11 cellular contexts compared by ENCODE assay signal in genomic region chr11:1226981-1227550, GRCh38. TPM values are rescaled to one million over a fixed set of nuclear protein-coding genes. Genes with fewer than 3 reads are reported as not detected.
DNase-seq lines count a peak whose midpoint lies in the region; TF ChIP-seq lines count a peak whose summit lies in the region.
"Had no signal": no experiment of that assay in that cellular context is flagged by ENCODE, and none has a peak within 500 bp of the region (broad histone marks: within the 10 kb centered on the region; RNA-seq: fewer than 3 reads in every experiment).

No MANE protein-coding gene starts in this region.

- H3K4me3 Mint-ChIP-seq in glutamatergic neuron (ENCODE audit: unreplicated experiment) (no peak overlapping the region), neural progenitor cell (no peak overlapping the region)
- H3K4me3 Mint-ChIP-seq: central memory CD8-positive, alpha-beta T cell had no signal

- H3K4me3 ChIP-seq in MG63, result no peak overlapping the region
- H3K4me3 ChIP-seq in neural progenitor cell, result no peak overlapping the region
- H3K4me3 ChIP-seq in esophagus squamous epithelium, result no peak overlapping the region
- H3K4me3 ChIP-seq: lung, uterus had no signal

- H3K36me3 Mint-ChIP-seq in glutamatergic neuron (ENCODE audit: unreplicated experiment) (no peaks in the 10 kb centered on the region), neural progenitor cell (no peaks in the 10 kb centered on the region)

- no peak overlapping the region for H3K4me2 ChIP-seq in neural progenitor cell

- H3K9me3 ChIP-seq in MG63, result no peaks in the 10 kb centered on the region
- no peaks in the 10 kb centered on the region for H3K9me3 ChIP-seq in neural progenitor cell (ENCODE audit: low read depth)
- H3K9me3 ChIP-seq in esophagus squamous epithelium, result no peaks in the 10 kb centered on the region
- H3K9me3 ChIP-seq: uterus had no signal

- no peaks in the 10 kb centered on the region for H3F3A ChIP-seq in neural progenitor cell (ENCODE audit: low read depth)

- H4K20me1 ChIP-seq in neural progenitor cell (ENCODE audit: low read depth), result no peaks in the 10 kb centered on the region

- H3K4me1 Mint-ChIP-seq in glutamatergic neuron (ENCODE audit: low read depth, unreplicated experiment), result no peaks in the 10 kb centered on the region
- no peaks in the 10 kb centered on the region for H3K4me1 Mint-ChIP-seq in neural progenitor cell
- H3K4me1 Mint-ChIP-seq: central memory CD8-positive, alpha-beta T cell had no signal

- H3K27me3 ChIP-seq in MG63 (peaks cover 23% of the 10 kb centered on the region), neural progenitor cell (no peaks in the 10 kb centered on the region), esophagus squamous epithelium (peaks cover 0 to 100% (median 2%) of the 10 kb centered on the region in 4 donors)

- no peaks in the 10 kb centered on the region for H3K79me2 ChIP-seq in neural progenitor cell (ENCODE audit: low read depth)

- H3K36me3 ChIP-seq in MG63 (no peaks in the 10 kb centered on the region), neural progenitor cell (no peaks in the 10 kb centered on the region), esophagus squamous epithelium (no peaks in the 10 kb centered on the region)
- H3K36me3 ChIP-seq: uterus had no signal

- TF ChIP-seq POLR2A in esophagus squamous epithelium (IDR thresholded peaks at IDR 0.05), result no peak

- intact Hi-C loops in esophagus squamous epithelium (cut with DNase I), result no loop called here

- no peak overlapping the region for H3K27ac Mint-ChIP-seq in glutamatergic neuron (ENCODE audit: unreplicated experiment)
- H3K27ac Mint-ChIP-seq in neural progenitor cell, result no peak overlapping the region

- DNase-seq in D341Med (ENCODE audit: low spot score), result peak; percentile 64
- peak; percentile 12 for DNase-seq in MG63
- peak; percentile 66 for DNase-seq in glutamatergic neuron
- DNase-seq in neural progenitor cell (ENCODE audit: low spot score), result peak; percentile 44
- DNase-seq in DMS79 treated with DMSO at 0.1 percent for 48 hours (lab: John Stamatoyannopoulos, UW), result no peak
- no peak for DNase-seq in esophagus squamous epithelium (lab: John Stamatoyannopoulos, UW)
- no peak for DNase-seq in stimulated activated CD4-positive, alpha-beta T cell treated with anti-CD3 and anti-CD28 coated beads, Interleukin-2, amount 100 ng/mL, for 48 hours
- DNase-seq in NCI-H2107 treated with DMSO at 0.1 percent for 48 hours (lab: John Stamatoyannopoulos, UW; ENCODE audit: unreplicated experiment), result no peak
- DNase-seq: uterus had no signal

- 76% methylated on average over 7 of the region's 23 CpGs; no CpG with 5 or more reads in 1 of the 2 donors for WGBS in esophagus squamous epithelium, 2 donors

- no peak overlapping the region for H2AFZ ChIP-seq in neural progenitor cell (replicated peaks)

- TF ChIP-seq CTCF in glutamatergic neuron (IDR thresholded peaks at IDR 0.05; ENCODE audit: partially characterized antibody, unreplicated experiment) (peak; percentile 68), neural progenitor cell (IDR thresholded peaks at IDR 0.05) (peak; percentile 26), esophagus squamous epithelium (IDR thresholded peaks at IDR 0.05) (peak in 1 of 6 experiments; percentile 8)

- no peaks in the 10 kb centered on the region for H3K27me3 Mint-ChIP-seq in glutamatergic neuron (ENCODE audit: unreplicated experiment)
- peaks cover 2% of the 10 kb centered on the region for H3K27me3 Mint-ChIP-seq in neural progenitor cell (ENCODE audit: insufficient read depth, low read depth)
- H3K27me3 Mint-ChIP-seq: central memory CD8-positive, alpha-beta T cell had no signal

- no peaks in the 10 kb centered on the region for H3K9me3 Mint-ChIP-seq in glutamatergic neuron (ENCODE audit: unreplicated experiment)
- no peaks in the 10 kb centered on the region for H3K9me3 Mint-ChIP-seq in neural progenitor cell
- H3K9me3 Mint-ChIP-seq: central memory CD8-positive, alpha-beta T cell had no signal

- no peak overlapping the region for H3K9ac ChIP-seq in neural progenitor cell

- H3K4me1 ChIP-seq in neural progenitor cell (peaks cover 4% of the 10 kb centered on the region), esophagus squamous epithelium (peaks cover 0 to 19% (median 0%) of the 10 kb centered on the region in 3 donors)
- H3K4me1 ChIP-seq: uterus had no signal

- no peak overlapping the region for H3K27ac ChIP-seq in neural progenitor cell
- H3K27ac ChIP-seq in esophagus squamous epithelium, result no peak overlapping the region
- H3K27ac ChIP-seq: uterus had no signal

RNA-seq across cellular contexts. Expression of gene MUC5B, which starts 4.2 kb away (rescaled TPM):
- not detected in 2 replicates for total RNA-seq in MG63 (2014; rRNA removed; shearing (Covaris generic); ENCODE audit: low replicate concordance)
- total RNA-seq in glutamatergic neuron (ENCODE audit: unreplicated experiment) (not detected), neural progenitor cell (ENCODE audit: low replicate concordance) (0.03 TPM in 1 of 2 replicates, not detected in the other), esophagus squamous epithelium (100 to 1,000 TPM in 1 of 4 donors, 1 to 10 TPM in 1, under 1 TPM in 2; 0.04 to 139 (median 1.6) TPM)

Comparison
In these comparisons a context has a peak if more than half of its experiments do, and no peak if none do; other contexts are left out.
1. DNase-seq: peak in D341Med (single experiment), MG63 (single experiment), glutamatergic neuron (single experiment) and neural progenitor cell (single experiment); none in DMS79 treated with DMSO at 0.1 percent for 48 hours (single experiment), esophagus squamous epithelium (single experiment), stimulated activated CD4-positive, alpha-beta T cell treated with anti-CD3 and anti-CD28 coated beads, Interleukin-2, amount 100 ng/mL, for 48 hours (0 of 2) and NCI-H2107 treated with DMSO at 0.1 percent for 48 hours (single experiment).